2 cellular contexts compared by ENCODE assay signal in genomic region chr1:154652893-154653292, GRCh38.
TF ChIP-seq lines count a peak whose summit lies in the region.

No MANE protein-coding gene starts in this region.

TF ChIP-seq in GM23338, 12 proteins besides CTCF, POLR2A, EP300 and RAD21:
- no peak for TF ChIP-seq CREB1 (CRISPR knock-in tag; IDR thresholded peaks at IDR 0.05; ENCODE audit: low read depth)
- TF ChIP-seq, protein P1, sequence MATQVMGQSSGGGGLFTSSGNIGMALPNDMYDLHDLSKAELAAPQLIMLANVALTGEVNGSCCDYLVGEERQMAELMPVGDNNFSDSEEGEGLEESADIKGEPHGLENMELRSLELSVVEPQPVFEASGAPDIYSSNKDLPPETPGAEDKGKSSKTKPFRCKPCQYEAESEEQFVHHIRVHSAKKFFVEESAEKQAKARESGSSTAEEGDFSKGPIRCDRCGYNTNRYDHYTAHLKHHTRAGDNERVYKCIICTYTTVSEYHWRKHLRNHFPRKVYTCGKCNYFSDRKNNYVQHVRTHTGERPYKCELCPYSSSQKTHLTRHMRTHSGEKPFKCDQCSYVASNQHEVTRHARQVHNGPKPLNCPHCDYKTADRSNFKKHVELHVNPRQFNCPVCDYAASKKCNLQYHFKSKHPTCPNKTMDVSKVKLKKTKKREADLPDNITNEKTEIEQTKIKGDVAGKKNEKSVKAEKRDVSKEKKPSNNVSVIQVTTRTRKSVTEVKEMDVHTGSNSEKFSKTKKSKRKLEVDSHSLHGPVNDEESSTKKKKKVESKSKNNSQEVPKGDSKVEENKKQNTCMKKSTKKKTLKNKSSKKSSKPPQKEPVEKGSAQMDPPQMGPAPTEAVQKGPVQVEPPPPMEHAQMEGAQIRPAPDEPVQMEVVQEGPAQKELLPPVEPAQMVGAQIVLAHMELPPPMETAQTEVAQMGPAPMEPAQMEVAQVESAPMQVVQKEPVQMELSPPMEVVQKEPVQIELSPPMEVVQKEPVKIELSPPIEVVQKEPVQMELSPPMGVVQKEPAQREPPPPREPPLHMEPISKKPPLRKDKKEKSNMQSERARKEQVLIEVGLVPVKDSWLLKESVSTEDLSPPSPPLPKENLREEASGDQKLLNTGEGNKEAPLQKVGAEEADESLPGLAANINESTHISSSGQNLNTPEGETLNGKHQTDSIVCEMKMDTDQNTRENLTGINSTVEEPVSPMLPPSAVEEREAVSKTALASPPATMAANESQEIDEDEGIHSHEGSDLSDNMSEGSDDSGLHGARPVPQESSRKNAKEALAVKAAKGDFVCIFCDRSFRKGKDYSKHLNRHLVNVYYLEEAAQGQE (IDR thresholded peaks at IDR 0.05; ENCODE audit: unreplicated experiment) = no peak
- TF ChIP-seq ZNF114 (CRISPR knock-in tag; IDR thresholded peaks at IDR 0.05) = no peak
- TF ChIP-seq, protein P2, sequence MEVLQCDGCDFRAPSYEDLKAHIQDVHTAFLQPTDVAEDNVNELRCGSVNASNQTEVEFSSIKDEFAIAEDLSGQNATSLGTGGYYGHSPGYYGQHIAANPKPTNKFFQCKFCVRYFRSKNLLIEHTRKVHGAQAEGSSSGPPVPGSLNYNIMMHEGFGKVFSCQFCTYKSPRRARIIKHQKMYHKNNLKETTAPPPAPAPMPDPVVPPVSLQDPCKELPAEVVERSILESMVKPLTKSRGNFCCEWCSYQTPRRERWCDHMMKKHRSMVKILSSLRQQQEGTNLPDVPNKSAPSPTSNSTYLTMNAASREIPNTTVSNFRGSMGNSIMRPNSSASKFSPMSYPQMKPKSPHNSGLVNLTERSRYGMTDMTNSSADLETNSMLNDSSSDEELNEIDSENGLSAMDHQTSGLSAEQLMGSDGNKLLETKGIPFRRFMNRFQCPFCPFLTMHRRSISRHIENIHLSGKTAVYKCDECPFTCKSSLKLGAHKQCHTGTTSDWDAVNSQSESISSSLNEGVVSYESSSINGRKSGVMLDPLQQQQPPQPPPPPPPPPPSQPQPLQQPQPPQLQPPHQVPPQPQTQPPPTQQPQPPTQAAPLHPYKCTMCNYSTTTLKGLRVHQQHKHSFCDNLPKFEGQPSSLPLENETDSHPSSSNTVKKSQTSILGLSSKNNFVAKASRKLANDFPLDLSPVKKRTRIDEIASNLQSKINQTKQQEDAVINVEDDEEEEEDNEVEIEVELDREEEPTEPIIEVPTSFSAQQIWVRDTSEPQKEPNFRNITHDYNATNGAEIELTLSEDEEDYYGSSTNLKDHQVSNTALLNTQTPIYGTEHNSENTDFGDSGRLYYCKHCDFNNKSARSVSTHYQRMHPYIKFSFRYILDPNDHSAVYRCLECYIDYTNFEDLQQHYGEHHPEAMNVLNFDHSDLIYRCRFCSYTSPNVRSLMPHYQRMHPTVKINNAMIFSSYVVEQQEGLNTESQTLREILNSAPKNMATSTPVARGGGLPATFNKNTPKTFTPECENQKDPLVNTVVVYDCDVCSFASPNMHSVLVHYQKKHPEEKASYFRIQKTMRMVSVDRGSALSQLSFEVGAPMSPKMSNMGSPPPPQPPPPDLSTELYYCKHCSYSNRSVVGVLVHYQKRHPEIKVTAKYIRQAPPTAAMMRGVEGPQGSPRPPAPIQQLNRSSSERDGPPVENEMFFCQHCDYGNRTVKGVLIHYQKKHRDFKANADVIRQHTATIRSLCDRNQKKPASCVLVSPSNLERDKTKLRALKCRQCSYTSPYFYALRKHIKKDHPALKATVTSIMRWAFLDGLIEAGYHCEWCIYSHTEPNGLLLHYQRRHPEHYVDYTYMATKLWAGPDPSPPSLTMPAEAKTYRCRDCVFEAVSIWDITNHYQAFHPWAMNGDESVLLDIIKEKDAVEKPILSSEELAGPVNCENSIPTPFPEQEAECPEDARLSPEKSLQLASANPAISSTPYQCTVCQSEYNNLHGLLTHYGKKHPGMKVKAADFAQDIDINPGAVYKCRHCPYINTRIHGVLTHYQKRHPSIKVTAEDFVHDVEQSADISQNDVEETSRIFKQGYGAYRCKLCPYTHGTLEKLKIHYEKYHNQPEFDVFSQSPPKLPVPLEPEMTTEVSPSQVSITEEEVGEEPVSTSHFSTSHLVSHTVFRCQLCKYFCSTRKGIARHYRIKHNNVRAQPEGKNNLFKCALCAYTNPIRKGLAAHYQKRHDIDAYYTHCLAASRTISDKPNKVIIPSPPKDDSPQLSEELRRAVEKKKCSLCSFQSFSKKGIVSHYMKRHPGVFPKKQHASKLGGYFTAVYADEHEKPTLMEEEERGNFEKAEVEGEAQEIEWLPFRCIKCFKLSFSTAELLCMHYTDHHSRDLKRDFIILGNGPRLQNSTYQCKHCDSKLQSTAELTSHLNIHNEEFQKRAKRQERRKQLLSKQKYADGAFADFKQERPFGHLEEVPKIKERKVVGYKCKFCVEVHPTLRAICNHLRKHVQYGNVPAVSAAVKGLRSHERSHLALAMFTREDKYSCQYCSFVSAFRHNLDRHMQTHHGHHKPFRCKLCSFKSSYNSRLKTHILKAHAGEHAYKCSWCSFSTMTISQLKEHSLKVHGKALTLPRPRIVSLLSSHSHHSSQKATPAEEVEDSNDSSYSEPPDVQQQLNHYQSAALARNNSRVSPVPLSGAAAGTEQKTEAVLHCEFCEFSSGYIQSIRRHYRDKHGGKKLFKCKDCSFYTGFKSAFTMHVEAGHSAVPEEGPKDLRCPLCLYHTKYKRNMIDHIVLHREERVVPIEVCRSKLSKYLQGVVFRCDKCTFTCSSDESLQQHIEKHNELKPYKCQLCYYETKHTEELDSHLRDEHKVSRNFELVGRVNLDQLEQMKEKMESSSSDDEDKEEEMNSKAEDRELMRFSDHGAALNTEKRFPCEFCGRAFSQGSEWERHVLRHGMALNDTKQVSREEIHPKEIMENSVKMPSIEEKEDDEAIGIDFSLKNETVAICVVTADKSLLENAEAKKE (CRISPR knock-in tag; IDR thresholded peaks at IDR 0.05) = no peak
- TF ChIP-seq STAT1 (IDR thresholded peaks at IDR 0.05; ENCODE audit: unreplicated experiment) = no peak
- no peak for TF ChIP-seq POLR2AphosphoS5 (IDR thresholded peaks at IDR 0.05; ENCODE audit: low read depth)
- no peak for TF ChIP-seq NANOG (IDR thresholded peaks at IDR 0.05; ENCODE audit: borderline replicate concordance)
- TF ChIP-seq EZH2phosphoT487 (IDR thresholded peaks at IDR 0.05; ENCODE audit: unreplicated experiment) = no peak
- no peak for TF ChIP-seq JUNB (IDR thresholded peaks at IDR 0.05; ENCODE audit: unreplicated experiment)
- TF ChIP-seq ZNF331 (CRISPR knock-in tag; IDR thresholded peaks at IDR 0.05; ENCODE audit: low read depth) = no peak
- no peak for TF ChIP-seq EZH2 (IDR thresholded peaks at IDR 0.05; ENCODE audit: low read depth, unreplicated experiment)
- TF ChIP-seq ETS1 (IDR thresholded peaks at IDR 0.05) = no peak

TF ChIP-seq in K562, 482 proteins besides CTCF, POLR2A, EP300 and RAD21:
- no peak for TF ChIP-seq YBX1 (IDR thresholded peaks at IDR 0.05)
- TF ChIP-seq FUS (optimal IDR thresholded peaks at IDR 0.05; ENCODE audit: low read depth, low read length) = no peak
- TF ChIP-seq, protein P3, sequence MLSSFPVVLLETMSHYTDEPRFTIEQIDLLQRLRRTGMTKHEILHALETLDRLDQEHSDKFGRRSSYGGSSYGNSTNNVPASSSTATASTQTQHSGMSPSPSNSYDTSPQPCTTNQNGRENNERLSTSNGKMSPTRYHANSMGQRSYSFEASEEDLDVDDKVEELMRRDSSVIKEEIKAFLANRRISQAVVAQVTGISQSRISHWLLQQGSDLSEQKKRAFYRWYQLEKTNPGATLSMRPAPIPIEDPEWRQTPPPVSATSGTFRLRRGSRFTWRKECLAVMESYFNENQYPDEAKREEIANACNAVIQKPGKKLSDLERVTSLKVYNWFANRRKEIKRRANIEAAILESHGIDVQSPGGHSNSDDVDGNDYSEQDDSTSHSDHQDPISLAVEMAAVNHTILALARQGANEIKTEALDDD (IDR thresholded peaks at IDR 0.05) = peak; percentile 70
- peak; percentile 14 for TF ChIP-seq CBX8 (IDR thresholded peaks at IDR 0.05; ENCODE audit: borderline replicate concordance, extremely low read depth, low read depth, low read length, poor library complexity, severe bottlenecking)
- no peak for TF ChIP-seq PTTG1 (tag; IDR thresholded peaks at IDR 0.05; ENCODE audit: low read depth)
- no peak for TF ChIP-seq BRCA1 (IDR thresholded peaks at IDR 0.05)
- no peak for TF ChIP-seq BRCA1 (CRISPR knock-in tag; IDR thresholded peaks at IDR 0.05)
